In genomic region chr4:19739101-19739651, GRCh38 we compare ENCODE assay signal across 11 cellular contexts.
DNase-seq lines count a peak whose midpoint lies in the region; ATAC-seq, FAIRE-seq and TF ChIP-seq lines count a peak whose summit lies in the region.
"Had no signal": no experiment of that assay in that cellular context is flagged by ENCODE, and none has a peak within 500 bp of the region (broad histone marks: within the 10 kb centered on the region; RNA-seq: fewer than 3 reads in every experiment).

No MANE protein-coding gene starts in this region.

- dilution Hi-C loops in endothelial cell of umbilical vein (cut with MboI; ENCODE audit: extremely low pct_ligation_motif_present, low sequenced_read_pairs), result no loop called here

- FAIRE-seq in endothelial cell of umbilical vein (lab: Jason Lieb, UNC), result peak; percentile 92
- FAIRE-seq: colon, GM18507 had no signal

- H2AFZ ChIP-seq in endothelial cell of umbilical vein (ENCODE audit: low read depth, low read length), result peak overlapping the region; percentile 44

- POLR2A ChIA-PET in endothelial cell of umbilical vein (lab: Charles Lee), result no interaction called here

- H3K4me3 ChIP-seq in endothelial cell of umbilical vein (replicated peaks in 1 of 3; ENCODE audit: insufficient read depth in 1 of 3, low read depth in 1 of 3, low read length in 3 of 3) (peak overlapping the region in 2 of 3 experiments; percentile 9 to 41), prostate gland (no peak overlapping the region)

- H3K9me3 ChIP-seq in endothelial cell of umbilical vein (replicated peaks; ENCODE audit: control insufficient read depth, insufficient read depth, low read length) (no peaks in the 10 kb centered on the region), prostate gland (no peaks in the 10 kb centered on the region)

- H3K4me1 ChIP-seq in endothelial cell of umbilical vein (ENCODE audit: control insufficient read depth, extremely low read depth, insufficient read depth, low read length), result peaks cover 22% of the 10 kb centered on the region
- H3K4me1 ChIP-seq in prostate gland (replicated peaks), result no peaks in the 10 kb centered on the region

- no peaks in the 10 kb centered on the region for H3K9me1 ChIP-seq in endothelial cell of umbilical vein (replicated peaks; ENCODE audit: control insufficient read depth, extremely low read depth, insufficient read depth, low read length)

- no peak for ATAC-seq in HG03342 (IDR thresholded peaks at IDR 0.05; ENCODE audit: unreplicated experiment)

- 36% methylated on average over 7 of the region's 7 CpGs for WGBS in prostate gland

- TF ChIP-seq CTCF in endothelial cell of umbilical vein (IDR thresholded peaks at IDR 0.05; ENCODE audit: extremely low read depth in 1 of 2, insufficient read depth in 1 of 2, low read depth in 1 of 2, low read length in 2 of 2), result no peak
- no peak for TF ChIP-seq CTCF in prostate gland (IDR thresholded peaks at IDR 0.05)

- no peaks in the 10 kb centered on the region for H4K20me1 ChIP-seq in endothelial cell of umbilical vein (replicated peaks; ENCODE audit: control insufficient read depth, extremely low read depth, insufficient read depth, low read length)

- H3K9ac ChIP-seq in endothelial cell of umbilical vein (replicated peaks; ENCODE audit: extremely low read depth, insufficient read depth, low read length), result peak overlapping the region; percentile 70

- TSS peak; percentile 93 for BruUV-seq in endothelial cell of umbilical vein (replicated peaks; lab: Mats Ljungman, UMichigan)

- H3K79me2 ChIP-seq in endothelial cell of umbilical vein (ENCODE audit: control insufficient read depth, insufficient read depth, low read length), result no peaks in the 10 kb centered on the region

- DNase-seq in GM04503 (ENCODE audit: low read depth) (peak; percentile 21), NCI-H460 (ENCODE audit: extremely low read depth, low read depth) (peak; percentile 37), endothelial cell of umbilical vein (ENCODE audit: low read depth, low spot score) (peak; percentile 96), prostate gland (ENCODE audit: low spot score) (peak; percentile 11), NCI-H2081 (lab: John Stamatoyannopoulos, UW) (no peak)
- DNase-seq in central memory CD4-positive, alpha-beta T cell, result no peak
- no peak for DNase-seq in activated CD4-positive, alpha-beta T cell treated with anti-CD3 and anti-CD28 coated beads, Interleukin-2, amount 50 U/mL, for 1 hour
- DNase-seq: substantia nigra had no signal

- no peaks in the 10 kb centered on the region for H3K27me3 ChIP-seq in endothelial cell of umbilical vein (ENCODE audit: control insufficient read depth in 2 of 2, insufficient read depth in 2 of 2, low read length in 2 of 2)
- H3K27me3 ChIP-seq in prostate gland (replicated peaks; ENCODE audit: insufficient read depth), result no peaks in the 10 kb centered on the region

- intact Hi-C loops in endothelial cell of umbilical vein (cut with micrococcal nuclease) (loop anchor here (1.0 to 10.0 kb wide), 6 partner anchors 9 to 514 kb away; no protein-coding TSS in a partner anchor), prostate gland (cut with DNase I) (no loop called here)

- H3K27ac ChIP-seq in endothelial cell of umbilical vein (ENCODE audit: insufficient read depth, low read depth, low read length) (peak overlapping the region; percentile 84), prostate gland (no peak overlapping the region)

- CTCF ChIA-PET in endothelial cell of umbilical vein (lab: Charles Lee), result no interaction called here

- H3K36me3 ChIP-seq in endothelial cell of umbilical vein (ENCODE audit: control insufficient read depth in 2 of 2, extremely low read depth in 1 of 2, insufficient read depth in 2 of 2, low read length in 2 of 2) (no peaks in the 10 kb centered on the region), prostate gland (no peaks in the 10 kb centered on the region)

- H3K4me2 ChIP-seq in endothelial cell of umbilical vein (ENCODE audit: insufficient read depth, low read length), result peak overlapping the region; percentile 82

- TF ChIP-seq POLR2A in endothelial cell of umbilical vein (IDR thresholded peaks at IDR 0.05; ENCODE audit: low read depth, low read length), result no peak
- TF ChIP-seq POLR2A in prostate gland (IDR thresholded peaks at IDR 0.05), result no peak

TF ChIP-seq in endothelial cell of umbilical vein, 7 proteins besides CTCF, POLR2A, EP300 and RAD21:
- TF ChIP-seq MYC (IDR thresholded peaks at IDR 0.05; ENCODE audit: low read depth, low read length) (no peak), FOS (IDR thresholded peaks at IDR 0.05; ENCODE audit: borderline replicate concordance, insufficient read depth, low read length) (peak; percentile 95), JUN (IDR thresholded peaks at IDR 0.05; ENCODE audit: borderline replicate concordance, insufficient read depth, insufficient read length, low read depth) (peak; percentile 97), EZH2 (IDR thresholded peaks at IDR 0.05; ENCODE audit: borderline replicate concordance, low read depth, low read length, severe bottlenecking) (no peak), POLR2AphosphoS5 (IDR thresholded peaks at IDR 0.05; ENCODE audit: insufficient read depth, low read depth, low read length) (no peak), GATA2 (IDR thresholded peaks at IDR 0.05; ENCODE audit: insufficient read depth, insufficient read length, low read depth, low read length) (peak; percentile 27), MAX (IDR thresholded peaks at IDR 0.05; ENCODE audit: insufficient read depth, insufficient read length) (no peak)

Comparison
In these comparisons a context has a peak if more than half of its experiments do, and no peak if none do; other contexts are left out.
1. DNase-seq: peak in GM04503 (single experiment), NCI-H460 (single experiment), endothelial cell of umbilical vein (single experiment) and prostate gland (single experiment); none in central memory CD4-positive, alpha-beta T cell (single experiment), activated CD4-positive, alpha-beta T cell treated with anti-CD3 and anti-CD28 coated beads, Interleukin-2, amount 50 U/mL, for 1 hour (single experiment) and NCI-H2081 (0 of 2).
2. H3K4me3 ChIP-seq: peak in endothelial cell of umbilical vein (2 of 3); none in prostate gland (0 of 2).